In the genomic region with DNA sequence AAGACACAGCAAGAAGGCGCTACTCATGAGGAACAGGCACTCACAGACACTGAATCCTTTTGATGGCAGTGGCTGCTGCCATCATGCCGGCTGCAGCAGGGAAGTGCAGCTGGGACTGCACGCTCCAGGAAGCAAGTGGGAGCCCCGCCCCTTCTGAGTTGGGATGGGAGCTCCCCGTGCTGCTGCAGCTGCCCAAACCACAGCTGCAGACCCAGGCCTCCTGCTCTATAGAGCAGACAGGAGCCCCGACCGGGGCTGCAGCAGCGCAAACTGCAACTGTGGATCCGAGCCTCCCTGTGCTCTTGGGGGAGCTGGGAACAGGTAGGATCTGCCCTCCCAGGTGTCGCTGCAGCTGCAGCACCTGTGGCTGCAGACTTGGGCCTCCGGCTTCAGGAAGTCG, we compare ENCODE assay signal across 16 cellular contexts.
A peak's percentile ranks its signal among the peaks of the same experiment; 100 is the strongest.
DNase-seq lines count a peak whose midpoint lies in the region; ATAC-seq and TF ChIP-seq lines count a peak whose summit lies in the region.
"Had no signal": no experiment of that assay in that cellular context is flagged by ENCODE, and none has a peak within 500 bp of the region (broad histone marks: within the 10 kb centered on the region; RNA-seq: fewer than 3 reads in every experiment).

No MANE protein-coding gene starts in this region.

- TF ChIP-seq CTCF in 22Rv1 (IDR thresholded peaks at IDR 0.05) (peak; percentile 13; the same call in 1 of the 2 replicates), GM10248 (IDR thresholded peaks at IDR 0.05; ENCODE audit: control extremely low read depth, extremely low read depth, low read depth, missing control alignments) (no peak), omental fat pad (IDR thresholded peaks at IDR 0.05) (no peak)

- DNase-seq in ELF-1 (ENCODE audit: low read depth, low spot score) (peak; percentile 35), SHP77 (lab: John Stamatoyannopoulos, UW) (peak; percentile 72 to 88), iPS-NIHi11 (ENCODE audit: low spot score) (peak; percentile 55), putamen (ENCODE audit: low spot score) (no peak), GM10248 (ENCODE audit: extremely low spot score) (no peak), omental fat pad (ENCODE audit: low spot score) (no peak), superior temporal gyrus (ENCODE audit: extremely low spot score) (no peak)
- DNase-seq: activated CD4-positive, alpha-beta T cell treated with anti-CD3 and anti-CD28 coated beads for 36 hours; activated naive CD8-positive, alpha-beta T cell treated with anti-CD3 and anti-CD28 coated beads, Interleukin-2, amount 50 U/mL, for 24 hours; DMS79; foreskin keratinocyte; mesenchymal stem cell; nucleus accumbens had no signal

- no peak overlapping the region for H3K27ac ChIP-seq in 22Rv1
- H3K27ac ChIP-seq: cardiac muscle cell, foreskin keratinocyte had no signal

- POLR2A ChIA-PET in GM10248 (lab: Yijun Ruan, JAX) = no interaction called here

- CTCF ChIA-PET in GM10248 (lab: Yijun Ruan, JAX) = interaction anchor here (1.4 to 1.6 kb wide), 2 partner anchors 8 to 12 kb away, joined by 5 read pairs; no protein-coding TSS in a partner anchor

- ATAC-seq in omental fat pad (ENCODE audit: low FRiP score) = no peak
- ATAC-seq: activated CD4-positive, alpha-beta T cell treated with anti-CD3 and anti-CD28 coated beads for 36 hours; activated naive CD8-positive, alpha-beta T cell treated with anti-CD3 and anti-CD28 coated beads, Interleukin-2, amount 50 U/mL, for 24 hours; foreskin keratinocyte; Panc1 had no signal

Comparison
In these comparisons a context has a peak if more than half of its experiments do, and no peak if none do; other contexts are left out.
1. DNase-seq: peak in ELF-1 (single experiment), SHP77 (2 of 2) and iPS-NIHi11 (single experiment); none in putamen (single experiment), GM10248 (single experiment), omental fat pad (single experiment) and superior temporal gyrus (single experiment).